ENCODE assay signal across 24 cellular contexts in genomic region chr3:105916767-105917166, GRCh38. TPM values are rescaled to one million over a fixed set of nuclear protein-coding genes. Genes with fewer than 3 reads are reported as not detected.
DNase-seq lines count a peak whose midpoint lies in the region; ATAC-seq, FAIRE-seq and TF ChIP-seq lines count a peak whose summit lies in the region.
"Had no signal": no experiment of that assay in that cellular context is flagged by ENCODE, and none has a peak within 500 bp of the region (broad histone marks: within the 10 kb centered on the region; RNA-seq: fewer than 3 reads in every experiment).

No MANE protein-coding gene starts in this region.

- DNase-seq in GM12878 (ENCODE audit: low read depth, low spot score) (no peak), H7 (no peak)
- DNase-seq in activated naive CD4-positive, alpha-beta T cell treated with anti-CD3 and anti-CD28 coated beads for 36 hours, result no peak
- DNase-seq: 8988T; ACHN; BE2C; C1 segment of cervical spinal cord; CD4-positive, alpha-beta memory T cell; CD4-positive, CD25-positive, alpha-beta regulatory T cell; CD8-positive, alpha-beta memory T cell; COR-L47; DMS 273 treated with DMSO at 0.1 percent for 48 hours; DMS153; DMS53; DMS79; DND-41; EL; GF-D8 had no signal

- no peaks in the 10 kb centered on the region for H3K9me3 ChIP-seq in HEK293 (ENCODE audit: control insufficient read depth, insufficient read depth, low read depth, low read length)
- peaks cover 2% of the 10 kb centered on the region; the same call in 2 of the 3 replicates for H3K9me3 ChIP-seq in GM12878 (replicated peaks; ENCODE audit: control insufficient read depth, insufficient read depth, low read length)
- H3K9me3 ChIP-seq: BE2C had no signal

- H3K4me1 ChIP-seq in HEK293 (ENCODE audit: control insufficient read depth, insufficient read depth, low read length) (no peaks in the 10 kb centered on the region), GM12878 (ENCODE audit: control insufficient read depth, insufficient read depth, low read length) (no peaks in the 10 kb centered on the region)
- H3K4me1 ChIP-seq: BE2C, BLaER1 had no signal

- H3K4me3 Mint-ChIP-seq in activated naive CD4-positive, alpha-beta T cell treated with anti-CD3 and anti-CD28 coated beads for 36 hours, result no peak overlapping the region
- H3K4me3 Mint-ChIP-seq: CD14-positive monocyte; CD4-positive, alpha-beta memory T cell; CD4-positive, CD25-positive, alpha-beta regulatory T cell; CD8-positive, alpha-beta memory T cell had no signal

- no TSS peak for BruUV-seq in GM12878 (replicated peaks; lab: Mats Ljungman, UMichigan)

- in situ Hi-C loops in GM12878 (cut with MboI), result no loop called here

- no peak overlapping the region for H3K27ac Mint-ChIP-seq in activated naive CD4-positive, alpha-beta T cell treated with anti-CD3 and anti-CD28 coated beads for 36 hours
- H3K27ac Mint-ChIP-seq: CD14-positive monocyte; CD4-positive, alpha-beta memory T cell; CD8-positive, alpha-beta memory T cell had no signal

- H3K4me1 Mint-ChIP-seq in activated naive CD4-positive, alpha-beta T cell treated with anti-CD3 and anti-CD28 coated beads for 36 hours (ENCODE audit: low read depth), result peaks cover 10% of the 10 kb centered on the region
- H3K4me1 Mint-ChIP-seq: CD14-positive monocyte had no signal

- H3K79me2 ChIP-seq in GM12878 (ENCODE audit: control insufficient read depth, insufficient read depth, low read length), result no peaks in the 10 kb centered on the region

- no peak overlapping the region for H3K27ac ChIP-seq in HEK293 (ENCODE audit: extremely low read depth, low read depth, low read length)
- no peak overlapping the region for H3K27ac ChIP-seq in GM12878 (ENCODE audit: control insufficient read depth, insufficient read depth)
- H3K27ac ChIP-seq: BLaER1 had no signal

- SMC1A ChIA-PET in GM12878 (lab: Charles Lee; ENCODE audit: uncharacterized antibody, unreplicated experiment), result no interaction called here

- intact Hi-C loops in GM12878 (cut with micrococcal nuclease; ENCODE audit: unreplicated experiment), result no loop called here
- intact Hi-C loops in activated naive CD4-positive, alpha-beta T cell treated with anti-CD3 and anti-CD28 coated beads for 36 hours (cut with micrococcal nuclease), result no loop called here

- peaks cover 3% of the 10 kb centered on the region for H3K36me3 Mint-ChIP-seq in activated naive CD4-positive, alpha-beta T cell treated with anti-CD3 and anti-CD28 coated beads for 36 hours (ENCODE audit: low read depth)
- H3K36me3 Mint-ChIP-seq: CD14-positive monocyte; CD4-positive, CD25-positive, alpha-beta regulatory T cell had no signal

- peak; percentile 13 for FAIRE-seq in G401.6 (lab: Jason Lieb, UNC)
- no peak for FAIRE-seq in GM12878 (lab: Jason Lieb, UNC)
- FAIRE-seq: A204.1, GM18507 had no signal

- TF ChIP-seq EP300 in GM12878 (IDR thresholded peaks at IDR 0.05; ENCODE audit: borderline replicate concordance in 1 of 2, control insufficient read depth in 1 of 2, low read depth in 2 of 2, low read length in 2 of 2), result no peak

- POLR2A ChIA-PET in HEK293 (lab: Yijun Ruan, JAX), result no interaction called here
- POLR2A ChIA-PET in GM12878 (lab: Charles Lee), result no interaction called here

- 84% methylated on average over 2 of the region's 2 CpGs for WGBS in GM12878 (ENCODE audit: insufficient coverage, insufficient replicate concordance, low lambda C conversion rate, missing lambda C conversion rate)

- no peak for ATAC-seq in GM12878

- H3K4me3 ChIP-seq in HEK293 (ENCODE audit: low read depth, low read length) (no peak overlapping the region), GM12878 (no peak overlapping the region), H7 (ENCODE audit: insufficient read depth, low read depth, low read length) (no peak overlapping the region)
- H3K4me3 ChIP-seq: BLaER1 had no signal

- no peak for TF ChIP-seq CTCF in HEK293 (tag by site-specific recombination; IDR thresholded peaks at IDR 0.05)
- TF ChIP-seq CTCF in GM12878 (IDR thresholded peaks at IDR 0.05 in 2 of 3, conservative IDR thresholded peaks at IDR 0.05 in 1 of 3; ENCODE audit: control insufficient read depth in 2 of 3, extremely low read depth in 1 of 3, insufficient read depth in 1 of 3, low read depth in 3 of 3, low read length in 3 of 3), result no peak

- peaks cover 16% of the 10 kb centered on the region for H3K9me3 Mint-ChIP-seq in activated naive CD4-positive, alpha-beta T cell treated with anti-CD3 and anti-CD28 coated beads for 36 hours

- RAD21 ChIA-PET in GM12878 (lab: Charles Lee; ENCODE audit: unreplicated experiment), result no interaction called here

- CTCF ChIA-PET in HEK293 (lab: Yijun Ruan, JAX), result no interaction called here
- CTCF ChIA-PET in GM12878 (lab: Yijun Ruan, JAX), result no interaction called here
- CTCF ChIA-PET in activated naive CD4-positive, alpha-beta T cell treated with anti-CD3 and anti-CD28 coated beads for 36 hours (lab: Charles Lee), result no interaction called here

- H3K27me3 ChIP-seq in GM12878 (replicated peaks in 1 of 2; ENCODE audit: control insufficient read depth in 2 of 2, insufficient read depth in 2 of 2, low read length in 1 of 2) (no peaks in the 10 kb centered on the region), H7 (ENCODE audit: control insufficient read depth, insufficient read depth, low read length) (no peaks in the 10 kb centered on the region)
- H3K27me3 ChIP-seq: BE2C, BLaER1 had no signal

- no peaks in the 10 kb centered on the region for H4K20me1 ChIP-seq in GM12878 (ENCODE audit: control insufficient read depth, insufficient read depth)
- H4K20me1 ChIP-seq: BLaER1 had no signal

- H3K27me3 Mint-ChIP-seq in activated naive CD4-positive, alpha-beta T cell treated with anti-CD3 and anti-CD28 coated beads for 36 hours (ENCODE audit: low read depth), result no peaks in the 10 kb centered on the region
- H3K27me3 Mint-ChIP-seq: CD4-positive, alpha-beta memory T cell; CD4-positive, CD25-positive, alpha-beta regulatory T cell; CD8-positive, alpha-beta memory T cell had no signal

- no peak overlapping the region for H3K9ac ChIP-seq in GM12878 (ENCODE audit: control insufficient read depth, insufficient read depth, low read length)
- H3K9ac ChIP-seq: BLaER1 had no signal

- no peak overlapping the region for H2AFZ ChIP-seq in GM12878 (ENCODE audit: control insufficient read depth, low read depth, low read length)

- TF ChIP-seq POLR2A in GM12878 (IDR thresholded peaks at IDR 0.05; ENCODE audit: low read depth, low read length), result no peak

- no peak overlapping the region for H3K4me2 ChIP-seq in GM12878 (ENCODE audit: control insufficient read depth, insufficient read depth)
- H3K4me2 ChIP-seq: BLaER1 had no signal

- TF ChIP-seq RAD21 in GM12878 (IDR thresholded peaks at IDR 0.05; ENCODE audit: insufficient read depth, low read depth, low read length), result no peak

- H3K36me3 ChIP-seq in HEK293 (ENCODE audit: control insufficient read depth in 2 of 2, insufficient read depth in 1 of 2, low read length in 2 of 2), result no peaks in the 10 kb centered on the region
- no peaks in the 10 kb centered on the region; a peak in 1 of 4 replicates for H3K36me3 ChIP-seq in GM12878 (ENCODE audit: control insufficient read depth in 2 of 2, insufficient read depth in 2 of 2, low read length in 1 of 2)
- no peaks in the 10 kb centered on the region for H3K36me3 ChIP-seq in H7 (replicated peaks; ENCODE audit: control insufficient read depth, insufficient read depth, low read length)
- H3K36me3 ChIP-seq: BE2C, BLaER1 had no signal

TF ChIP-seq in HEK293, 187 proteins besides CTCF, POLR2A, EP300 and RAD21 (continues in another document):
- no peak for TF ChIP-seq ZBTB20 (tag by site-specific recombination; IDR thresholded peaks at IDR 0.05)

TF ChIP-seq in GM12878, 131 proteins besides CTCF, POLR2A, EP300 and RAD21:
- TF ChIP-seq SREBF2 (IDR thresholded peaks at IDR 0.05; ENCODE audit: low read length) (no peak), ATF7 (IDR thresholded peaks at IDR 0.05; ENCODE audit: low read depth) (peak; percentile 59; the same call in 1 of the 2 replicates)

RNA-seq across cellular contexts. Expression of gene CBLB, which starts 48.0 kb away (rescaled TPM):
- total RNA-seq in GM12878 (2013; cell fraction: nucleolus; rRNA removed), result 1,014 and 1,112 TPM in 2 replicates
- total RNA-seq in GM12878 (2014; rRNA removed), result 27.3 and 28.9 TPM in 2 replicates
- 40.5 and 45.0 TPM in 2 replicates for total RNA-seq in GM12878 (2014; rRNA removed; fragmentation: Illumina TruSeq; extraction: Trizol)
- total RNA-seq in GM12878 (2021), result 56.4 and 57.6 TPM in 2 replicates
- 23.4 TPM for polyA plus RNA-seq in GM12878 (2011; ENCODE audit: low read depth)
- polyA plus RNA-seq in GM12878 (2011; rRNA removed), result 107 and 119 TPM in 2 replicates
- 49.4 and 66.2 TPM in 2 replicates for polyA plus RNA-seq in GM12878 (2011; cell fraction: cytosol; rRNA removed)
- polyA plus RNA-seq in GM12878 (2011; cell fraction: nucleus; rRNA removed), result 101 and 108 TPM in 2 replicates
- 36.8 and 37.8 TPM in 2 replicates for polyA plus RNA-seq in GM12878 (2012)
- 46.3 and 51.7 TPM in 2 replicates for polyA plus RNA-seq in GM12878 (2014; fragmentation: Illumina TruSeq; extraction: Trizol)
- 10 to 100 TPM; 17.2 to 17.6 TPM for polyA plus RNA-seq in GM12878 (2014; fragmentation: Nextera tagmentation; extraction: Ambion mirVana)
- 30.4 and 30.8 TPM in 2 replicates for polyA plus RNA-seq in GM12878 (2014; rRNA removed)
- polyA plus RNA-seq in GM12878 (2016; fragmentation: Nextera tagmentation; extraction: Ambion mirVana), result 10 to 100 TPM; 43.4 to 47.4 TPM
- polyA minus RNA-seq in GM12878 (2011; rRNA and poly(A)+ RNA removed), result 146 and 149 TPM in 2 replicates
- 29.0 and 34.4 TPM in 2 replicates for polyA minus RNA-seq in GM12878 (2011; cell fraction: cytosol; rRNA and poly(A)+ RNA removed)
- 262 and 381 TPM in 2 replicates for polyA minus RNA-seq in GM12878 (2011; cell fraction: nucleus; rRNA and poly(A)+ RNA removed)
- total RNA-seq in H7 (2014; rRNA removed; shearing (Covaris generic)), result 6.5 and 7.9 TPM in 2 replicates
- total RNA-seq in activated naive CD4-positive, alpha-beta T cell treated with anti-CD3 and anti-CD28 coated beads for 36 hours, result 10 to 100 TPM; 72.8 to 78.9 TPM
